14 cellular contexts compared by ENCODE assay signal in the genomic region with DNA sequence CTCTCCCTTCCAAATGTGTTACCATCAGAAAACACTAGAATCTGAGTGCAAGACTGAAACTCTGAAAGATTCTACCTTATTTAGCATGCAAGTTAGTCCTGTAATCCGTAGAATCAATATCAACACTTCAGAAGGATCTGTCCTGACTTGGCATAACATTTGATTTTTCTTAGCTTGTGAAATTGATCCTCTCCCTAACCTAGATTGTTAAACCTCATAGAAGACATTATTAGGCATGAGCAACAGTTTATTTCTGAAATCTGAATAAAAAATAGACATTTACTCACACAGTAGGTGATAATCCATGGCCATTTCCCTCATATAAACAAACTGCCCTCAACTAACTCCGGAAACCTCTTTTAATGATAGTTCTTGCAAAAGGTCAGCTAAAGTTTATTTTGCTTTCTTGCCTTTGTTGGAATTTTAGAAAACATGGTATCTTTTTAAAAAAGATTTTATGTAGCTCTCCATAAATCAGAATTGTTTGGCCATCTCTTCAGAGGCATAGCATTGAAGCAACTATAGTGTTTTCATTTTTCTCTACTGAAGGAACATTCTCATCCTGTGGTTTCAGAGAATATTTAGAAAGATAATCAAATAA. TPM values are rescaled to one million over a fixed set of nuclear protein-coding genes. Genes with fewer than 3 reads are reported as not detected.
A peak's percentile ranks its signal among the peaks of the same experiment; 100 is the strongest.
DNase-seq lines count a peak whose midpoint lies in the region; ATAC-seq and TF ChIP-seq lines count a peak whose summit lies in the region.
"Had no signal": no experiment of that assay in that cellular context is flagged by ENCODE, and none has a peak within 500 bp of the region (broad histone marks: within the 10 kb centered on the region; RNA-seq: fewer than 3 reads in every experiment).

No MANE protein-coding gene starts in this region.

- DNase-seq in cardiac muscle cell (ENCODE audit: low read depth in 1 of 2, low spot score in 1 of 2) = no peak
- DNase-seq in right cardiac atrium = no peak
- no peak for DNase-seq in MCF 10A (ENCODE audit: unreplicated experiment)
- peak; percentile 36 to 45 for DNase-seq in lung microvascular endothelial cell (ENCODE audit: low read depth in 2 of 2)
- DNase-seq in uterus = no peak
- DNase-seq in NCI-H1436 (lab: John Stamatoyannopoulos, UW) = no peak
- DNase-seq in activated T-cell treated with anti-CD3 and anti-CD28 coated beads, Interleukin-2, amount 50 U/mL, for 72 hours = no peak
- DNase-seq in NCI-H526 treated with DMSO at 0.1 percent for 48 hours (lab: John Stamatoyannopoulos, UW) = no peak
- DNase-seq: NCI-H1048, NCI-H2171 treated with DMSO at 0.1 percent for 48 hours, thyroid gland had no signal

- no peak for TF ChIP-seq POLR2A in uterus (IDR thresholded peaks at IDR 0.05)

- WGBS in right cardiac atrium = 47% methylated on average over 2 of the region's 2 CpGs

- H3K4me1 ChIP-seq in cardiac muscle cell (ENCODE audit: low read depth) (peaks cover 60% of the 10 kb centered on the region), right cardiac atrium (ENCODE audit: control insufficient read depth, insufficient read depth, low read length) (peaks cover 2% of the 10 kb centered on the region), uterus (peaks cover 5 to 17% of the 10 kb centered on the region in 2 donors)

- H3K9me3 ChIP-seq in cardiac muscle cell (ENCODE audit: low read depth) (no peaks in the 10 kb centered on the region), right cardiac atrium (ENCODE audit: control insufficient read depth, low read length) (no peaks in the 10 kb centered on the region), uterus (no peaks in the 10 kb centered on the region)
- H3K9me3 ChIP-seq: adrenal gland, SJSA1, thyroid gland had no signal

- H3K9me3 Mint-ChIP-seq in MCF 10A (ENCODE audit: unreplicated experiment) = peaks cover 6% of the 10 kb centered on the region
- H3K9me3 Mint-ChIP-seq in activated T-cell treated with anti-CD3 and anti-CD28 coated beads, Interleukin-2, amount 50 U/mL, for 72 hours = no peaks in the 10 kb centered on the region

- intact Hi-C loops in right cardiac atrium (cut with DNase I) = loop anchor here in 1 of 4 donors (2.0 kb wide), 1 partner anchor 40 kb away; no protein-coding TSS in a partner anchor
- intact Hi-C loops in MCF 10A (cut with micrococcal nuclease) = no loop called here
- intact Hi-C loops in uterus (cut with DNase I; ENCODE audit: low total_unique reads) = no loop called here

- H3K36me3 ChIP-seq in cardiac muscle cell (no peaks in the 10 kb centered on the region), uterus (no peaks in the 10 kb centered on the region)
- H3K36me3 ChIP-seq: adrenal gland, SJSA1, thyroid gland had no signal

- H3K27ac ChIP-seq in cardiac muscle cell (peak overlapping the region; percentile 72), right cardiac atrium (ENCODE audit: low read length) (no peak overlapping the region), uterus (peak overlapping the region; percentile 83 to 93)
- H3K27ac ChIP-seq: SJSA1, thyroid gland had no signal

- CTCF ChIA-PET in MCF 10A (lab: Yijun Ruan, JAX) = interaction anchor here (0.6 to 1.5 kb wide), 4 partner anchors 12 to 108 kb away, joined by 3 to 4 read pairs (median 3); no protein-coding TSS in a partner anchor

- BruUV-seq in MCF 10A (replicated peaks; lab: Mats Ljungman, UMichigan) = no TSS peak

- no peak for ATAC-seq in right cardiac atrium
- no peak for ATAC-seq in activated T-cell treated with anti-CD3 and anti-CD28 coated beads, Interleukin-2, amount 50 U/mL, for 72 hours (replicated peaks in 1 of 2)

- peak overlapping the region; percentile 38 for H3K4me3 Mint-ChIP-seq in MCF 10A (ENCODE audit: unreplicated experiment)
- H3K4me3 Mint-ChIP-seq in activated T-cell treated with anti-CD3 and anti-CD28 coated beads, Interleukin-2, amount 50 U/mL, for 72 hours = no peak overlapping the region
- H3K4me3 Mint-ChIP-seq: IgD-negative memory B cell had no signal

- TF ChIP-seq CTCF in cardiac muscle cell (IDR thresholded peaks at IDR 0.05; ENCODE audit: low read depth, low read length) (no peak), MCF 10A (IDR thresholded peaks at IDR 0.05; ENCODE audit: unreplicated experiment) (no peak), uterus (IDR thresholded peaks at IDR 0.05) (no peak)

- H3K4me3 ChIP-seq in cardiac muscle cell (no peak overlapping the region), right cardiac atrium (ENCODE audit: low read length) (no peak overlapping the region), uterus (peak overlapping the region in 1 of 2 donors; percentile 14)
- H3K4me3 ChIP-seq: SJSA1, thyroid gland had no signal

- peak overlapping the region; percentile 99 for H3K27ac Mint-ChIP-seq in MCF 10A (ENCODE audit: low read depth, unreplicated experiment)
- H3K27ac Mint-ChIP-seq in activated T-cell treated with anti-CD3 and anti-CD28 coated beads, Interleukin-2, amount 50 U/mL, for 72 hours = no peak overlapping the region
- H3K27ac Mint-ChIP-seq: IgD-negative memory B cell had no signal

- peaks cover 23% of the 10 kb centered on the region for H3K4me1 Mint-ChIP-seq in MCF 10A (ENCODE audit: insufficient read depth, unreplicated experiment)
- H3K4me1 Mint-ChIP-seq in activated T-cell treated with anti-CD3 and anti-CD28 coated beads, Interleukin-2, amount 50 U/mL, for 72 hours (ENCODE audit: low read depth) = peaks cover 7% of the 10 kb centered on the region
- H3K4me1 Mint-ChIP-seq: IgD-negative memory B cell had no signal

- POLR2A ChIA-PET in MCF 10A (lab: Yijun Ruan, JAX) = interaction anchor here (1.1 to 9.3 kb wide), 4 partner anchors 33 to 75 kb away, joined by 3 to 288 read pairs (median 3); partner anchors contain the start of gene PDLIM5

- H3K27me3 ChIP-seq in cardiac muscle cell (no peaks in the 10 kb centered on the region), right cardiac atrium (ENCODE audit: control insufficient read depth, insufficient read depth) (no peaks in the 10 kb centered on the region), uterus (no peaks in the 10 kb centered on the region)
- H3K27me3 ChIP-seq: adrenal gland, SJSA1, thyroid gland had no signal

- H3K36me3 Mint-ChIP-seq in MCF 10A (ENCODE audit: insufficient read depth, unreplicated experiment) = peaks cover 5% of the 10 kb centered on the region
- peaks cover 0 to 2% of the 10 kb centered on the region in 2 donors for H3K36me3 Mint-ChIP-seq in activated T-cell treated with anti-CD3 and anti-CD28 coated beads, Interleukin-2, amount 50 U/mL, for 72 hours (ENCODE audit: insufficient read depth in 2 of 2)

- no peaks in the 10 kb centered on the region for H3K27me3 Mint-ChIP-seq in MCF 10A (ENCODE audit: insufficient read depth, unreplicated experiment)
- H3K27me3 Mint-ChIP-seq in activated T-cell treated with anti-CD3 and anti-CD28 coated beads, Interleukin-2, amount 50 U/mL, for 72 hours (ENCODE audit: low read depth) = peaks cover 33% of the 10 kb centered on the region

RNA-seq across cellular contexts. Expression of gene PDLIM5, which starts 38.6 kb away (rescaled TPM):
- total RNA-seq in cardiac muscle cell (426 and 434 TPM in 2 replicates), right cardiac atrium (100 to 1,000 TPM; 511 to 778 (median 584) TPM), MCF 10A (2022) (151 and 158 TPM in 2 replicates), lung microvascular endothelial cell (68.9 and 70.8 TPM in 2 replicates), uterus (100 to 1,000 TPM in 3 of 4 donors, 10 to 100 TPM in 1; 90.8 to 571 (median 351) TPM)
- polyA plus RNA-seq in cardiac muscle cell (446 and 541 TPM in 2 replicates), right cardiac atrium (407 TPM)
- total RNA-seq in activated T-cell treated with anti-CD3 and anti-CD28 coated beads, Interleukin-2, amount 50 U/mL, for 72 hours = 10 to 100 TPM; 17.6 to 21.4 TPM

Comparison
In these comparisons a context has a peak if more than half of its experiments do, and no peak if none do; other contexts are left out.
1. DNase-seq: peak in lung microvascular endothelial cell (2 of 2); none in cardiac muscle cell (0 of 2), right cardiac atrium (0 of 3), MCF 10A (single experiment), uterus (0 of 2), NCI-H1436 (single experiment), activated T-cell treated with anti-CD3 and anti-CD28 coated beads, Interleukin-2, amount 50 U/mL, for 72 hours (0 of 2) and NCI-H526 treated with DMSO at 0.1 percent for 48 hours (single experiment).